ENCODE assay signal across 9 cellular contexts in the genomic region with DNA sequence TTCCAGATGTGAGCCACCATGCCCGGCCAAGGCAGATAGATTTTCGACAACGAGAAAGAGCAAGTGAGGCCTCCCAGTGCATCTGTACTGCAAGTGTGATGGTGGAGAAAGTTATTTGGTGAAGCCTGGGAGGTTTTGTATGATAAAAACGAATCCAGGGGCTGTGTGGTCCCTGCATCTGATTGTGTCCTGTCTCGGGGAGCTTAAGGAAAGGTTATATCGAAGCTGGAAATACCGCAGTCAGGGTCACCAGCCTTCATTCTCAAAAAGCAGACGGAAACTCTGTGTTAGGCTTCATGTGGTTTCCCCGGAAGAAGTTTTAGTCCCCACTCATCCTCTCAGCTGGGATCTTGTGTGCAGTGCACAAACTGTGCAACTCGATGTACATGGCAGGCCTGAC. TPM values are rescaled to one million over a fixed set of nuclear protein-coding genes. Genes with fewer than 3 reads are reported as not detected.
"Had no signal": no experiment of that assay in that cellular context is flagged by ENCODE, and none has a peak within 500 bp of the region (broad histone marks: within the 10 kb centered on the region; RNA-seq: fewer than 3 reads in every experiment).

No MANE protein-coding gene starts in this region.

- DNase-seq: GDM1, GF-D8 had no signal

- H3K4me3 ChIP-seq: GM12878 had no signal

- FAIRE-seq: G401.6, GM12878, GM12891, GM12892, GM18507, GM19239 had no signal

- ATAC-seq: GM12878 had no signal

RNA-seq across cellular contexts. Expression of a gene that starts 3.4 kb away (rescaled TPM):
- total RNA-seq: G401, GM12878 had no signal
- polyA plus RNA-seq: GM12878 had no signal
